18 cellular contexts compared by ENCODE assay signal in the genomic region with DNA sequence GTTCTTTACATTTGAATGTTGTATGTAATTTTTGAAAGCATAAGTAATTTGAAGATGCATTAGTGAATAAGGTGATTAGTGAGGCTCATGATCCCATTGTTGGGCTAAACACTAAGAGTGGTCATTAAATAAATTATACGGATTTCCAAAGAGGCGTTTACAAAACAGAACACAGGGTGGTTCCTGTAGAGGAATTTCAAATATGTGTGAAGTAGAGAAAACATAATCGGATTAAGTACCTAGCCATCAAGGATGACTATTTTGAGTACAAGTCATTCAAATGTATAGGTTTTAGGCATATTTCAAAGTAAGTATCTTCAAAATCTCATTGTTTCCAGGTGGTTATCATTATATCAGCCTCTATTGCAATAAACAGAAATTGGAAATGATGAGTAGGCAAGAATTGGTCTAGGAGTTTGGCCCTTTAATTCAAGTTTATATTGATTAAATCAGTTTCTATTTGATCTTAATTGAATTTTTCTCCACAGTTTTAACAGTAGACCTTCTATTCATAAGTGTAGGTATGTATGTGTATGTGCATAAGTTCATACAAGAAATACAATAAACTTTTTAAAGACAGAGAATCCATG.
DNase-seq lines count a peak whose midpoint lies in the region; ATAC-seq, FAIRE-seq and TF ChIP-seq lines count a peak whose summit lies in the region.
"Had no signal": no experiment of that assay in that cellular context is flagged by ENCODE, and none has a peak within 500 bp of the region (broad histone marks: within the 10 kb centered on the region; RNA-seq: fewer than 3 reads in every experiment).

No MANE protein-coding gene starts in this region.

- H3K4me2 ChIP-seq in GM23338 (0 out of 2 replicates have a peak overlapping the region, but pooled peaks have one; percentile 5), H1 (ENCODE audit: insufficient read depth in 1 of 2, low read depth in 2 of 2, low read length in 2 of 2) (no peak overlapping the region), neural progenitor cell (peak overlapping the region; percentile 50)
- H3K4me2 ChIP-seq: BLaER1 had no signal

- no peak overlapping the region for H3K4ac ChIP-seq in H1 (replicated peaks; ENCODE audit: insufficient read length, low read depth, low read length)

- no peak overlapping the region for H2BK15ac ChIP-seq in H1 (ENCODE audit: low read length)

- peaks cover 5% of the 10 kb centered on the region; the same call in 1 of the 2 replicates for H3K9me2 ChIP-seq in GM23338 (ENCODE audit: insufficient read depth)

- H4K8ac ChIP-seq in H1 (ENCODE audit: extremely low read depth, insufficient read depth, low read length) = no peak overlapping the region

- H2AK5ac ChIP-seq in H1 (ENCODE audit: low read depth, low read length) = no peak overlapping the region

- ATAC-seq in GM23338 (peak; percentile 57; the same call in 2 of the 3 replicates), GM18520 (IDR thresholded peaks at IDR 0.05; ENCODE audit: unreplicated experiment) (no peak), HG03139 (IDR thresholded peaks at IDR 0.05; ENCODE audit: unreplicated experiment) (no peak)
- ATAC-seq: GM12878, HCT116 had no signal

- no peak for TF ChIP-seq RAD21 in H1 (IDR thresholded peaks at IDR 0.05 in 1 of 2, conservative IDR thresholded peaks at IDR 0.05 in 1 of 2; ENCODE audit: low read depth in 2 of 2, low read length in 2 of 2)

- peaks cover 22% of the 10 kb centered on the region for H3K4me1 ChIP-seq in GM23338 (ENCODE audit: insufficient read depth)
- H3K4me1 ChIP-seq in HUES6 (ENCODE audit: control insufficient read depth, insufficient read depth, low read length) = peaks cover 20% of the 10 kb centered on the region
- H3K4me1 ChIP-seq in H1 (replicated peaks in 1 of 4; ENCODE audit: control insufficient read depth in 3 of 4, insufficient read depth in 4 of 4, low read length in 3 of 4) = peaks cover 0 to 5% (median 1%) of the 10 kb centered on the region in 4 experiments; a peak in 3 of 7 replicates
- peaks cover 26% of the 10 kb centered on the region for H3K4me1 ChIP-seq in neural progenitor cell

- H4K5ac ChIP-seq in H1 (ENCODE audit: insufficient read length, low read depth, low read length) = no peak overlapping the region

- no peak for TF ChIP-seq POLR2A in H1 (IDR thresholded peaks at IDR 0.05; ENCODE audit: control extremely low read depth in 1 of 2, low read depth in 2 of 2, low read length in 2 of 2)

- no peaks in the 10 kb centered on the region for H3K27me3 Mint-ChIP-seq in GM23338 (ENCODE audit: insufficient read depth, low read depth, poor library complexity)
- no peaks in the 10 kb centered on the region for H3K27me3 Mint-ChIP-seq in neural progenitor cell (ENCODE audit: insufficient read depth, low read depth)

- H4K20me1 ChIP-seq in GM23338 (replicated peaks; ENCODE audit: insufficient read depth) = no peaks in the 10 kb centered on the region
- H4K20me1 ChIP-seq in H1 (replicated peaks in 1 of 2; ENCODE audit: control insufficient read depth in 1 of 2, insufficient read depth in 2 of 2, low read length in 2 of 2) = no peaks in the 10 kb centered on the region
- H4K20me1 ChIP-seq in neural progenitor cell (ENCODE audit: low read depth) = no peaks in the 10 kb centered on the region
- H4K20me1 ChIP-seq: BLaER1 had no signal

- FAIRE-seq in H1 (lab: Jason Lieb, UNC) = no peak
- FAIRE-seq: GM12878, GM18507 had no signal

- no peak overlapping the region for H2AFZ ChIP-seq in GM23338
- no peak overlapping the region for H2AFZ ChIP-seq in H1 (ENCODE audit: low read length)
- H2AFZ ChIP-seq in neural progenitor cell (replicated peaks) = no peak overlapping the region

- H3F3A ChIP-seq in GM23338 (replicated peaks; ENCODE audit: low read depth) = no peaks in the 10 kb centered on the region
- peaks cover 8% of the 10 kb centered on the region for H3F3A ChIP-seq in neural progenitor cell (ENCODE audit: low read depth)

- no peak overlapping the region for H4K91ac ChIP-seq in H1 (replicated peaks; ENCODE audit: insufficient read length, low read length)

- H3K27ac ChIP-seq in GM23338 (ENCODE audit: low read depth) (peak overlapping the region; percentile 72), HUES6 (ENCODE audit: low read depth, low read length) (peak overlapping the region; percentile 82), H1 (ENCODE audit: low read depth, low read length) (no peak overlapping the region), neural progenitor cell (no peak overlapping the region)
- H3K27ac ChIP-seq: BLaER1 had no signal

- H3K36me3 ChIP-seq in GM23338 (ENCODE audit: insufficient read depth) = no peaks in the 10 kb centered on the region
- no peaks in the 10 kb centered on the region for H3K36me3 ChIP-seq in HUES6 (ENCODE audit: control insufficient read depth, insufficient read depth, low read length)
- no peaks in the 10 kb centered on the region for H3K36me3 ChIP-seq in H1 (ENCODE audit: control insufficient read depth in 2 of 4, insufficient read depth in 4 of 4, low read length in 3 of 4)
- no peaks in the 10 kb centered on the region for H3K36me3 ChIP-seq in neural progenitor cell
- H3K36me3 ChIP-seq: BLaER1 had no signal

- no peak overlapping the region for H3K14ac ChIP-seq in H1 (ENCODE audit: insufficient read length)

- no peak overlapping the region; the same call in 1 of the 2 replicates for H3K18ac ChIP-seq in H1 (ENCODE audit: extremely low read depth, low read length)

- H3K23ac ChIP-seq in H1 (ENCODE audit: insufficient read length) = no peak overlapping the region

- peaks cover 21% of the 10 kb centered on the region for H3K9me3 Mint-ChIP-seq in GM23338
- peaks cover 7% of the 10 kb centered on the region for H3K9me3 Mint-ChIP-seq in neural progenitor cell

- 34% methylated on average over 3 of the region's 3 CpGs; no CpG with 5 or more reads in 1 of the 2 experiments for WGBS in H1 (ENCODE audit: extremely low coverage in 1 of 2, insufficient coverage in 1 of 2, insufficient read length in 1 of 2, insufficient replicate concordance in 2 of 2, low coverage in 1 of 2, low lambda C conversion rate in 2 of 2, missing lambda C conversion rate in 1 of 2), 2 experiments

- H3K79me1 ChIP-seq in H1 (ENCODE audit: low read depth, low read length) = no peaks in the 10 kb centered on the region

- H3K9me3 ChIP-seq in HUES6 (ENCODE audit: control insufficient read depth, insufficient read depth, low read depth, low read length) (peaks cover 14% of the 10 kb centered on the region), H1 (ENCODE audit: insufficient read depth in 2 of 2, low read depth in 1 of 2, low read length in 1 of 2) (peaks cover 10 to 14% of the 10 kb centered on the region in 2 experiments; a peak in 3 of 4 replicates), neural progenitor cell (ENCODE audit: low read depth) (peaks cover 7% of the 10 kb centered on the region)
- H3K9me3 ChIP-seq: BLaER1 had no signal

- H3K23me2 ChIP-seq in H1 (ENCODE audit: low read depth, low read length) = no peaks in the 10 kb centered on the region

- H3K4me3 ChIP-seq in GM23338 (no peak overlapping the region), HUES6 (ENCODE audit: low read depth, low read length) (no peak overlapping the region), H1 (ENCODE audit: extremely low read depth in 1 of 4, insufficient read depth in 2 of 4, low read depth in 3 of 4, low read length in 4 of 4) (no peak overlapping the region; a peak in 1 of 8 replicates), neural progenitor cell (no peak overlapping the region)
- H3K4me3 ChIP-seq: BLaER1, GM12878 had no signal

- H2BK12ac ChIP-seq in H1 (ENCODE audit: low read depth, low read length) = no peak overlapping the region

- H3K27me3 ChIP-seq in GM23338 (ENCODE audit: insufficient read depth) (no peaks in the 10 kb centered on the region), HUES6 (ENCODE audit: control insufficient read depth, insufficient read depth, low read length) (no peaks in the 10 kb centered on the region), H1 (replicated peaks in 1 of 4; ENCODE audit: control insufficient read depth in 3 of 4, extremely low read depth in 1 of 4, insufficient read depth in 3 of 4, low read length in 3 of 4) (peaks cover 0 to 2% (median 0%) of the 10 kb centered on the region in 4 experiments; a peak in 1 of 7 replicates), neural progenitor cell (no peaks in the 10 kb centered on the region)
- H3K27me3 ChIP-seq: BLaER1 had no signal

- H3K27ac Mint-ChIP-seq in GM23338 (0 out of 2 replicates have a peak overlapping the region, but pooled peaks have one; percentile 82), neural progenitor cell (no peak overlapping the region)

- no peak overlapping the region for H3K56ac ChIP-seq in H1 (replicated peaks; ENCODE audit: insufficient read length, low read depth, low read length)

- H3K4me1 Mint-ChIP-seq in GM23338 (peaks cover 21% of the 10 kb centered on the region), neural progenitor cell (peaks cover 3% of the 10 kb centered on the region)

- no peak overlapping the region for H2BK120ac ChIP-seq in H1 (replicated peaks; ENCODE audit: low read depth, low read length)

- CTCF ChIA-PET in H1 (lab: Charles Lee; ENCODE audit: partially characterized antibody) = no interaction called here

- H3K36me3 Mint-ChIP-seq in GM23338 (ENCODE audit: low read depth) (peaks cover 20% of the 10 kb centered on the region), neural progenitor cell (no peaks in the 10 kb centered on the region)

- DNase-seq in GM23338 (ENCODE audit: low spot score) (peak; percentile 69), H1 (ENCODE audit: low read depth in 1 of 2, low spot score in 2 of 2) (no peak), neural progenitor cell (ENCODE audit: low spot score) (peak; percentile 63), COR-L47 (lab: John Stamatoyannopoulos, UW) (no peak), kidney tubule cell (ENCODE audit: low spot score) (no peak)
- DNase-seq: AML-193, Calu3, DMS 273 treated with DMSO at 0.1 percent for 48 hours, GOT3, Kasumi-1, KBM-7 had no signal

- TF ChIP-seq CTCF in GM23338 (conservative IDR thresholded peaks at IDR 0.05; ENCODE audit: low read depth in 2 of 2) (no peak), H1 (IDR thresholded peaks at IDR 0.05; ENCODE audit: control extremely low read depth in 1 of 3, insufficient read depth in 1 of 3, low read depth in 1 of 3, low read length in 3 of 3) (no peak), neural progenitor cell (IDR thresholded peaks at IDR 0.05) (no peak)

- H3K4me3 Mint-ChIP-seq in GM23338 (no peak overlapping the region), neural progenitor cell (no peak overlapping the region)

- H3K79me2 ChIP-seq in GM23338 (replicated peaks; ENCODE audit: insufficient read depth) (no peaks in the 10 kb centered on the region), H1 (ENCODE audit: control insufficient read depth in 1 of 2, insufficient read depth in 2 of 2, low read length in 2 of 2) (no peaks in the 10 kb centered on the region), neural progenitor cell (ENCODE audit: low read depth) (no peaks in the 10 kb centered on the region)

- TF ChIP-seq EP300 in H1 (IDR thresholded peaks at IDR 0.05; ENCODE audit: borderline replicate concordance in 1 of 2, low read depth in 2 of 2, low read length in 2 of 2) = 0 out of 3 replicates have a peak, but pooled peaks of 1 of the 2 experiments have one; percentile 25

- no peak overlapping the region for H2BK5ac ChIP-seq in H1 (ENCODE audit: low read depth, low read length)

- H3K9ac ChIP-seq in HUES6 (ENCODE audit: low read length) (no peak overlapping the region), H1 (replicated peaks in 1 of 4; ENCODE audit: extremely low read depth in 1 of 4, low read depth in 3 of 4, low read length in 3 of 4) (no peak overlapping the region), neural progenitor cell (no peak overlapping the region)
- H3K9ac ChIP-seq: BLaER1 had no signal

- H2BK20ac ChIP-seq in H1 (ENCODE audit: low read length) = no peak overlapping the region

- POLR2A ChIA-PET in H1 (lab: Charles Lee; ENCODE audit: partially characterized antibody) = no interaction called here

Comparison
In these comparisons a context has a peak if more than half of its experiments do, and no peak if none do; other contexts are left out.
1. DNase-seq: peak in GM23338 (single experiment) and neural progenitor cell (single experiment); none in H1 (0 of 2), COR-L47 (single experiment) and kidney tubule cell (single experiment).
2. H3K27ac ChIP-seq: peak in GM23338 (single experiment) and HUES6 (single experiment); none in H1 (single experiment) and neural progenitor cell (single experiment).
3. H3K4me2 ChIP-seq: peak in GM23338 (single experiment) and neural progenitor cell (single experiment); none in H1 (0 of 2).